Comparison of ENCODE assay signal across 4 cellular contexts in the genomic region with DNA sequence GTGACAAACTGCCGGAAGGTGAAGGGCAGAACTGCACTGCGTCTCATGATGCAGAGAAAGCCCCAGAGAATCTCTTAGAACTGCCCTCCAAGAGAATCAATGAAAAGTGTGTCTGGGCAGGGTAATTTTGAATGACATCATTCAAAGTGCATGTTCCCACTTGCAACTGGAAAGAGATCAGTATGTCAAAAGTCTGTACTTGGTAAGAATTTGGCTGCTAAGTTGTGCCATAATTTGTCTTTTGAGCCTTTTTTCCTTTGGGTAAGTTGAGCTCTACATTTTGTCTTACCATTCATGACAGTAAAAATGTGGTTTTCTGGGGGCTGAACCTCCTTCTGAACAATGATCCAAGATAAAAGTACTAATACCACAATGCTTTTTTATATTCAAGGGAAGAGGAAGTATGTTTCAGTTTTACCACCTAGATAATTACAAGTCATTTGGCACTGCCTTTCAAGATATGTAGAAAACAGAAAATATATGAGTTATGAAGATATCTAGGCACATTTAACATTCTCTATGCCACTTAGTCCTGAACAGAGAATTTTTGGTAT. TPM values are rescaled to one million over a fixed set of nuclear protein-coding genes. Genes with fewer than 3 reads are reported as not detected.
"Had no signal": no experiment of that assay in that cellular context is flagged by ENCODE, and none has a peak within 500 bp of the region (broad histone marks: within the 10 kb centered on the region; RNA-seq: fewer than 3 reads in every experiment).

No MANE protein-coding gene starts in this region.

RNA-seq across cellular contexts. Expression of a gene that starts 6.3 kb away (rescaled TPM):
- total RNA-seq: activated CD8-positive, alpha-beta memory T cell treated with anti-CD3 and anti-CD28 coated beads, Interleukin-2, amount 10 ng/mL, durations not matched to agents 7 days and 5 days; RPMI7951 had no signal

RNA-seq across cellular contexts. Expression of a gene that starts 38.9 kb away (rescaled TPM):
- total RNA-seq: LHCN-M2, RPMI7951, SJCRH30 had no signal
